Comparison of ENCODE assay signal across 1 cellular context in genomic region chrX:78131117-78131516, GRCh38.
TF ChIP-seq lines count a peak whose summit lies in the region.

No MANE protein-coding gene starts in this region.

TF ChIP-seq in HCT116, 20 proteins besides CTCF, POLR2A, EP300 and RAD21 (continued from another document):
- TF ChIP-seq ZBTB33 (IDR thresholded peaks at IDR 0.05; ENCODE audit: extremely low read depth, insufficient replicate concordance, low read length) (no peak), SRF (IDR thresholded peaks at IDR 0.05; ENCODE audit: low read depth) (no peak)
TF ChIP-seq in HCT116: peak in this region for 1.
